ENCODE assay signal across 9 cellular contexts in the genomic region with DNA sequence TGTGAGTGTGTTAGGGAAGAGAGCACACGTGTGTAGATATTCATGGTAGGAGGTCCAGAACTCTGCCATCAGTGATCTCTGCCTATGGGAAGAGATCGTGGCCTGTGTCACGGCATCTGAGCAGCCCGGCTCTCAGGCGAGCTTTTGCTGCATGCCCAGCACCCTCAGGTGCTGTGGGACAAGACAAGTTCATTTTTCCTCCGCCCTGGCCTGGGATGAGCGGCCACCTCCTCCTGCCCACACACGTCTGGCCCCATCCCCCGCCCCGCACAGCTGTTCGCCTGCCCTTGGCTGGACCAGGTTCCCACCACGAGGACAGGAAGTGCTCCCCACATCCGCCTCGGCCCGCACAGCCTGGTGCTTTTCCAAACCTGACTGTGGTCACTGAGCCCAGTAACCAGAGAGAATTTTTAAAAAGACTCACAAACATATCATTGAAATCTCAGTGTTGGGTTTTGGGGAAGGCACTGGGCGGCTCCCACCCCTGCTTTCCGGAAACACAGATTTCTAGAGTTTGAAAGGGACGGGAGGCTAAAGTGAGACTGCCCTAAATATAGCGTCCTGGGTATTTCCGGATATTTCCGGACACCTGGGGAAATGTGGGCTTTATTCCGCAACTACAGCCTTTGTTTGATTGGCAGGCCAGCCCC. TPM values are rescaled to one million over a fixed set of nuclear protein-coding genes. Genes with fewer than 3 reads are reported as not detected.
DNase-seq lines count a peak whose midpoint lies in the region; ATAC-seq and TF ChIP-seq lines count a peak whose summit lies in the region.
"Had no signal": no experiment of that assay in that cellular context is flagged by ENCODE, and none has a peak within 500 bp of the region (broad histone marks: within the 10 kb centered on the region; RNA-seq: fewer than 3 reads in every experiment).

No MANE protein-coding gene starts in this region.

- TF ChIP-seq POLR2A in Peyer's patch (IDR thresholded peaks at IDR 0.05): no peak

- H3K27me3 ChIP-seq in Peyer's patch (no peaks in the 10 kb centered on the region), left ventricle myocardium inferior (ENCODE audit: low read depth) (no peaks in the 10 kb centered on the region), PC-9 (ENCODE audit: insufficient read depth, low read depth) (no peaks in the 10 kb centered on the region), trophoblast cell (ENCODE audit: insufficient read depth, low read length) (peaks cover under 1% of the 10 kb centered on the region)

- ATAC-seq in GM21515 (IDR thresholded peaks at IDR 0.05; ENCODE audit: unreplicated experiment) (peak; percentile 61), HG03378 (IDR thresholded peaks at IDR 0.05; ENCODE audit: unreplicated experiment) (no peak)

- no peak overlapping the region for H2BK12ac ChIP-seq in trophoblast cell (ENCODE audit: low read length)

- POLR2A ChIA-PET in GM10248 (lab: Yijun Ruan, JAX): interaction anchor here (0.6 kb wide), 1 partner anchor 206 kb away, joined by 4 read pairs; no protein-coding TSS in a partner anchor
- POLR2A ChIA-PET in PC-9 (lab: Charles Lee; ENCODE audit: unreplicated experiment): no interaction called here

- H3K4me2 ChIP-seq in PC-9 (no peak overlapping the region), trophoblast cell (ENCODE audit: low read length) (no peak overlapping the region)

- H3K36me3 ChIP-seq in Peyer's patch (no peaks in the 10 kb centered on the region), left ventricle myocardium inferior (no peaks in the 10 kb centered on the region), PC-9 (ENCODE audit: low read depth) (no peaks in the 10 kb centered on the region), trophoblast cell (ENCODE audit: control insufficient read depth in 1 of 2, insufficient read depth in 2 of 2, low read length in 2 of 2) (no peaks in the 10 kb centered on the region)
- H3K36me3 ChIP-seq: cardiac muscle cell had no signal

- H4K91ac ChIP-seq in trophoblast cell (ENCODE audit: low read depth, low read length): no peak overlapping the region

- H3K79me2 ChIP-seq in PC-9 (ENCODE audit: low read depth) (no peaks in the 10 kb centered on the region), trophoblast cell (ENCODE audit: control insufficient read depth, insufficient read depth, low read length, poor library complexity) (no peaks in the 10 kb centered on the region)

- H3K23ac ChIP-seq in trophoblast cell (ENCODE audit: low read length): no peak overlapping the region

- no TSS peak for BruUV-seq in PC-9 (replicated peaks; lab: Mats Ljungman, UMichigan)

- H2AFZ ChIP-seq in PC-9: no peak overlapping the region
- H2AFZ ChIP-seq in trophoblast cell (ENCODE audit: insufficient read depth, low read length, poor library complexity): no peak overlapping the region

- no peak overlapping the region for H4K8ac ChIP-seq in trophoblast cell (ENCODE audit: low read depth, low read length)

- TF ChIP-seq CTCF in GM10248 (IDR thresholded peaks at IDR 0.05; ENCODE audit: control extremely low read depth, extremely low read depth, low read depth, missing control alignments) (no peak), Peyer's patch (IDR thresholded peaks at IDR 0.05) (no peak), left ventricle myocardium inferior (IDR thresholded peaks at IDR 0.05; ENCODE audit: borderline replicate concordance) (no peak), PC-9 (conservative IDR thresholded peaks at IDR 0.05) (no peak)

- no peak overlapping the region for H2AK5ac ChIP-seq in trophoblast cell (ENCODE audit: low read length)

- no CpG with 5 or more reads among the region's 22 CpGs for WGBS in trophoblast cell (ENCODE audit: extremely low coverage, insufficient coverage, insufficient read length)

- CTCF ChIA-PET in GM10248 (lab: Yijun Ruan, JAX): interaction anchor here (1.0 kb wide), 2 partner anchors 23 to 29 kb away, joined by 4 to 5 read pairs; no protein-coding TSS in a partner anchor
- CTCF ChIA-PET in PC-9 (lab: Charles Lee): no interaction called here

- no peaks in the 10 kb centered on the region for H4K20me1 ChIP-seq in PC-9 (ENCODE audit: insufficient read depth)

- H3K79me1 ChIP-seq in trophoblast cell (ENCODE audit: low read length): no peaks in the 10 kb centered on the region

- no peak overlapping the region for H3K18ac ChIP-seq in trophoblast cell (ENCODE audit: low read length)

- H3K4me3 ChIP-seq in Peyer's patch (no peak overlapping the region), left ventricle myocardium inferior (no peak overlapping the region), PC-9 (no peak overlapping the region), trophoblast cell (ENCODE audit: low read depth, low read length) (no peak overlapping the region)
- H3K4me3 ChIP-seq: cardiac muscle cell had no signal

- H2BK120ac ChIP-seq in trophoblast cell (ENCODE audit: insufficient read depth, low read length, poor library complexity): no peak overlapping the region

- H3K9me2 ChIP-seq in PC-9 (ENCODE audit: insufficient read depth): no peaks in the 10 kb centered on the region

- peak overlapping the region in 1 of 4 donors; percentile 49 for H3K27ac ChIP-seq in Peyer's patch
- no peak overlapping the region for H3K27ac ChIP-seq in left ventricle myocardium inferior (replicated peaks)
- H3K27ac ChIP-seq in PC-9: no peak overlapping the region
- H3K27ac ChIP-seq in trophoblast cell (ENCODE audit: low read depth, low read length): no peak overlapping the region
- H3K27ac ChIP-seq: cardiac muscle cell had no signal

- DNase-seq in GM10248 (ENCODE audit: extremely low spot score) (peak; percentile 59), Peyer's patch (peak; percentile 44 to 77 (median 44)), left ventricle myocardium inferior (peak; percentile 48), DMS79 (lab: John Stamatoyannopoulos, UW) (no peak), PC-9 (no peak), trophoblast cell (no peak)

- no peak overlapping the region for H3K9ac ChIP-seq in trophoblast cell (ENCODE audit: low read length)

- no peak overlapping the region for H3K4ac ChIP-seq in trophoblast cell (ENCODE audit: low read depth, low read length)

- H4K12ac ChIP-seq in trophoblast cell (ENCODE audit: low read depth, low read length): no peak overlapping the region

- H3K4me1 ChIP-seq in Peyer's patch: no peaks in the 10 kb centered on the region
- peaks cover 15% of the 10 kb centered on the region for H3K4me1 ChIP-seq in left ventricle myocardium inferior
- peaks cover 5% of the 10 kb centered on the region; the same call in 1 of the 2 replicates for H3K4me1 ChIP-seq in PC-9 (replicated peaks; ENCODE audit: insufficient read depth)
- no peaks in the 10 kb centered on the region for H3K4me1 ChIP-seq in trophoblast cell (ENCODE audit: control insufficient read depth in 1 of 2, insufficient read depth in 2 of 2, low read length in 2 of 2)

- H3F3A ChIP-seq in PC-9 (ENCODE audit: insufficient read depth, low read depth): no peaks in the 10 kb centered on the region; the same call in 1 of the 2 replicates

- H3K9me3 ChIP-seq in Peyer's patch: no peaks in the 10 kb centered on the region
- H3K9me3 ChIP-seq in left ventricle myocardium inferior (replicated peaks): no peaks in the 10 kb centered on the region
- H3K9me3 ChIP-seq in PC-9 (ENCODE audit: insufficient read depth, low read depth): no peaks in the 10 kb centered on the region
- peaks cover 2% of the 10 kb centered on the region for H3K9me3 ChIP-seq in trophoblast cell (ENCODE audit: insufficient read depth, low read depth, low read length)

- no peak overlapping the region for H2BK5ac ChIP-seq in trophoblast cell (ENCODE audit: low read depth, low read length, poor library complexity)

- no peak overlapping the region for H3K14ac ChIP-seq in trophoblast cell (ENCODE audit: low read length)

- intact Hi-C loops in left ventricle myocardium inferior (cut with micrococcal nuclease): no loop called here
- intact Hi-C loops in PC-9 (cut with micrococcal nuclease; ENCODE audit: unreplicated experiment): loop anchor here (10.0 kb wide), 1 partner anchor 145 kb away; no protein-coding TSS in a partner anchor

RNA-seq across cellular contexts. Expression of a gene that starts 18.0 kb away (rescaled TPM):
- 10 to 100 TPM in 1 of 4 donors, 1 to 10 TPM in 2, not detected in 1; 1.2 to 18.0 (median 3.6) TPM for total RNA-seq in Peyer's patch
- total RNA-seq in left ventricle myocardium inferior: 0.16 TPM
- total RNA-seq in PC-9 (2021): 0.31 TPM in 1 of 2 replicates, not detected in the other
- polyA plus RNA-seq in trophoblast cell (2013): not detected in 2 replicates

Comparison
In these comparisons a context has a peak if more than half of its experiments do, and no peak if none do; other contexts are left out.
1. DNase-seq: peak in GM10248 (single experiment), Peyer's patch (3 of 3) and left ventricle myocardium inferior (single experiment); none in DMS79 (single experiment), PC-9 (0 of 2) and trophoblast cell (0 of 2).